Comparison of ENCODE assay signal across 8 cellular contexts in the genomic region with DNA sequence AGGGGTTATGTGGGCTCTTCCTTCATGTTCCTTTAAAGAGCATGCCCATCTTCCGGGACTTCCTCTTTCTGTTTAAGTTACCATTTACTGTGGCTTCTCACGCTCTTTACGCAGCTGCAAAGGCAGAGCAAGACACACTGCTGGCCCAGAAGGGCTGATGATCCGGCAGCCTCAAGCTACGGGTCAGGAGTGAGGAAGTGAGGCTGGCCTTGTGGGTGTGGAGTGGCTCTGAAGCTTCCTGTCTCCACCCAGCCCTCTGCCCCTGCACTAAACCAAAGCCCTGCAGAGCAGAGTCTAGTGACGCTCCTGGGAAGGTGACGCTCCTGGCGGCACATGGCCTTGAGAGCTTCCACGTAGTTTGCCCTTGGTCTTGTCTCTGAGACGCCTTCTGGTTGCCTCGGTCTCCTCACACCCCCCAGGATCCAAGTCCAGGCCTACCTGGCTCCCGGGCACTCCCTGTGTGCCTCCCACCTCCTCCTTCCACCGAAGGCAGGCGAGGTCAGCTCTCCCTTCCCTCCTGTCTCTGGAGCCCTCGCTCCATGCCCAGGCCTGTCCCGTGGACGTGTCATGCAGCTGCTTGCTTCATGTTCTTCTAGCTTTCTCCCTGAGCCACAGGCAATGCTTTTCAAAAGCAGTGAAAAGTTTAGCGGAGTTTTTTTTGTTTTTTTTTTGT. TPM values are rescaled to one million over a fixed set of nuclear protein-coding genes. Genes with fewer than 3 reads are reported as not detected.
A peak's percentile ranks its signal among the peaks of the same experiment; 100 is the strongest.
DNase-seq lines count a peak whose midpoint lies in the region; ATAC-seq and TF ChIP-seq lines count a peak whose summit lies in the region.

No MANE protein-coding gene starts in this region.

- H4K20me1 ChIP-seq in BLaER1 treated with 17β-estradiol and CSF1 and Interleukin-3, amounts not matched to agents 10 nM and 100 nM, result no peaks in the 10 kb centered on the region

- intact Hi-C loops in heart right ventricle (cut with DNase I), result no loop called here

- H3K9ac ChIP-seq in BLaER1 treated with 17β-estradiol and CSF1 and Interleukin-3, amounts not matched to agents 10 nM and 100 nM, result peak overlapping the region; percentile 34 to 84 (median 58); a peak in 18 of 22 replicates

- 68% methylated on average over 18 of the region's 18 CpGs for WGBS in heart right ventricle, 2 donors

- H3K4me2 ChIP-seq in BLaER1 treated with 17β-estradiol and CSF1 and Interleukin-3, amounts not matched to agents 10 nM and 100 nM, result peak overlapping the region; percentile 73 to 89 (median 79)

- peaks cover 60 to 83% (median 73%) of the 10 kb centered on the region in 10 experiments for H3K4me1 ChIP-seq in BLaER1 treated with 17β-estradiol and CSF1 and Interleukin-3, amounts not matched to agents 10 nM and 100 nM
- peaks cover 0 to 41% (median 18%) of the 10 kb centered on the region in 9 donors for H3K4me1 ChIP-seq in heart right ventricle

- TF ChIP-seq CTCF in heart right ventricle (IDR thresholded peaks at IDR 0.05), result no peak

- peak overlapping the region; percentile 64 to 94 (median 78) for H3K27ac ChIP-seq in BLaER1 treated with 17β-estradiol and CSF1 and Interleukin-3, amounts not matched to agents 10 nM and 100 nM
- H3K27ac ChIP-seq in heart right ventricle, result peak overlapping the region in 6 of 10 donors; percentile 36 to 91 (median 60)

- peak; percentile 83 for DNase-seq in Jurkat, Clone E6-1 (ENCODE audit: low read depth, low spot score)
- DNase-seq in activated T-cell treated with anti-CD3 and anti-CD28 coated beads for 24 hours (ENCODE audit: low read depth) (peak; percentile 64), heart right ventricle (peak; percentile 60 to 68), COLO829 (ENCODE audit: low spot score) (no peak), OCI-M2 (lab: John Stamatoyannopoulos, UW; ENCODE audit: unreplicated experiment) (no peak)
- DNase-seq in stimulated activated CD4-positive, alpha-beta T cell treated with anti-CD3 and anti-CD28 coated beads, Interleukin-2, amount 100 ng/mL, for 24 hours, result peak; percentile 69 to 73

- no peaks in the 10 kb centered on the region for H3K36me3 ChIP-seq in BLaER1 treated with 17β-estradiol and CSF1 and Interleukin-3, amounts not matched to agents 10 nM and 100 nM
- H3K36me3 ChIP-seq in heart right ventricle, result no peaks in the 10 kb centered on the region

- H3K4me3 ChIP-seq in BLaER1 treated with 17β-estradiol and CSF1 and Interleukin-3, amounts not matched to agents 10 nM and 100 nM, result peak overlapping the region in 1 of 10 experiments; percentile 12; a peak in 2 of 20 replicates
- H3K4me3 ChIP-seq in Jurkat, Clone E6-1 (ENCODE audit: low read length), result no peak overlapping the region; the same call in 1 of the 2 replicates
- no peak overlapping the region for H3K4me3 ChIP-seq in heart right ventricle

- peaks cover 0 to 12% (median 0%) of the 10 kb centered on the region in 11 experiments; a peak in 4 of 22 replicates for H3K9me3 ChIP-seq in BLaER1 treated with 17β-estradiol and CSF1 and Interleukin-3, amounts not matched to agents 10 nM and 100 nM (replicated peaks in 1 of 11)
- no peaks in the 10 kb centered on the region for H3K9me3 ChIP-seq in heart right ventricle

- no peaks in the 10 kb centered on the region for H3K27me3 ChIP-seq in BLaER1 treated with 17β-estradiol and CSF1 and Interleukin-3, amounts not matched to agents 10 nM and 100 nM
- no peaks in the 10 kb centered on the region for H3K27me3 ChIP-seq in heart right ventricle

- peak; percentile 94 for ATAC-seq in GM21381 (IDR thresholded peaks at IDR 0.05; ENCODE audit: unreplicated experiment)
- peak; percentile 87 to 94 (median 92) for ATAC-seq in heart right ventricle

RNA-seq across cellular contexts. Expression of a gene that starts 50.3 kb away (rescaled TPM):
- polyA plus RNA-seq in Jurkat, Clone E6-1 (2012; ENCODE audit: insufficient read depth, insufficient read length), result 54.2 TPM
- total RNA-seq in heart right ventricle, result 10 to 100 TPM in 1 of 10 donors, 1 to 10 TPM in 9; 1.1 to 13.3 (median 3.1) TPM
- polyA plus RNA-seq in heart right ventricle, result 1 to 10 TPM; 1.0 to 1.2 TPM

Comparison
In these comparisons a context has a peak if more than half of its experiments do, and no peak if none do; other contexts are left out.
1. DNase-seq: peak in Jurkat, Clone E6-1 (single experiment), activated T-cell treated with anti-CD3 and anti-CD28 coated beads for 24 hours (single experiment), heart right ventricle (2 of 2) and stimulated activated CD4-positive, alpha-beta T cell treated with anti-CD3 and anti-CD28 coated beads, Interleukin-2, amount 100 ng/mL, for 24 hours (2 of 2); none in COLO829 (single experiment) and OCI-M2 (single experiment).